ENCODE assay signal across 8 cellular contexts in the genomic region with DNA sequence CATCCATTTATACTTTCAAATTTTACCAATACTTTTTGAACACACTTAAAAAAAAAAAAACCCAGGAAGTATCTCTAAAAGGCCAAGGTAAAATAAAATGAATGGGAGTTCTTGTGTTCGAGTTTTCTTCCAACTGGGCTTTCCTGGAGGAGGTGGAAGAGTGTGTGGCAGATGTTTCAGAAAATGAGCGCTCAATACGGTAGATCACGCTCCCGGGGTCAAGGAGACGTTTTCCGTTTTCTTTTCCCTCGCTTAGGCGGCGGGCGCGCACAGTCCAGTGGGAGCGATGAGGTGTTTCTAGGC. TPM values are rescaled to one million over a fixed set of nuclear protein-coding genes. Genes with fewer than 3 reads are reported as not detected.
DNase-seq lines count a peak whose midpoint lies in the region; ATAC-seq, FAIRE-seq and TF ChIP-seq lines count a peak whose summit lies in the region.

No MANE protein-coding gene starts in this region.

- peaks cover 8% of the 10 kb centered on the region for H3K36me3 ChIP-seq in HUES6 (ENCODE audit: control insufficient read depth, insufficient read depth, low read length)
- H3K36me3 ChIP-seq in breast epithelium: no peaks in the 10 kb centered on the region
- H3K36me3 ChIP-seq in muscle layer of duodenum (ENCODE audit: control insufficient read depth in 1 of 2, insufficient read depth in 2 of 2, low read length in 2 of 2): peaks cover 0 to 9% of the 10 kb centered on the region in 2 donors

- no peak for FAIRE-seq in A549 (lab: Jason Lieb, UNC)
- no peak for FAIRE-seq in RCC 7860 (lab: Jason Lieb, UNC)

- WGBS in A549 (ENCODE audit: missing lambda C conversion rate): 0% methylated on average over 13 of the region's 13 CpGs

- H3K4me2 ChIP-seq in A549: peak overlapping the region; percentile 91

- H3K9me3 ChIP-seq in A549 (no peaks in the 10 kb centered on the region), HUES6 (ENCODE audit: control insufficient read depth, insufficient read depth, low read depth, low read length) (no peaks in the 10 kb centered on the region; the same call in 1 of the 2 replicates), breast epithelium (no peaks in the 10 kb centered on the region), muscle layer of duodenum (ENCODE audit: control insufficient read depth in 1 of 2, low read length in 2 of 2) (no peaks in the 10 kb centered on the region)

- H3K27me3 ChIP-seq in HUES6 (ENCODE audit: control insufficient read depth, insufficient read depth, low read length): no peaks in the 10 kb centered on the region
- no peaks in the 10 kb centered on the region for H3K27me3 ChIP-seq in breast epithelium
- no peaks in the 10 kb centered on the region for H3K27me3 ChIP-seq in muscle layer of duodenum (ENCODE audit: low read depth, low read length)

- POLR2A ChIA-PET in A549 (lab: Yijun Ruan, JAX): interaction anchor here (0.6 to 1.0 kb wide), 2 partner anchors 76 to 89 kb away, joined by 5 to 8 read pairs; a partner anchor contains a TSS

- H3K4me3 ChIP-seq in A549 (peak overlapping the region; percentile 39), HUES6 (ENCODE audit: low read depth, low read length) (peak overlapping the region; percentile 54), breast epithelium (peak overlapping the region; percentile 79 to 97 (median 88)), muscle layer of duodenum (ENCODE audit: low read depth in 1 of 2, low read length in 2 of 2) (peak overlapping the region; percentile 50 to 100)

- CTCF ChIA-PET in A549 (lab: Yijun Ruan, JAX): interaction anchor here (2.5 kb wide), 1 partner anchor 82 kb away, joined by 6 read pairs; no protein-coding TSS in a partner anchor

- no peak for TF ChIP-seq RAD21 in A549 (conservative IDR thresholded peaks at IDR 0.05 in 1 of 2, IDR thresholded peaks at IDR 0.05 in 1 of 2)

- TF ChIP-seq POLR2A in A549 (IDR thresholded peaks at IDR 0.05; ENCODE audit: low read length): no peak
- TF ChIP-seq POLR2A in breast epithelium (IDR thresholded peaks at IDR 0.05): no peak

- no peak for TF ChIP-seq CTCF in A549 (IDR thresholded peaks at IDR 0.05)
- no peak for TF ChIP-seq CTCF in breast epithelium (IDR thresholded peaks at IDR 0.05)

- peak overlapping the region; percentile 68 for H3K9ac ChIP-seq in HUES6 (ENCODE audit: low read length)

- DNase-seq in A549 (ENCODE audit: low read depth in 1 of 2, low spot score in 1 of 2) (no peak), breast epithelium (ENCODE audit: low spot score in 2 of 2) (no peak), RCC 7860 (ENCODE audit: low spot score) (no peak), DMS79 treated with DMSO at 0.1 percent for 48 hours (lab: John Stamatoyannopoulos, UW) (no peak), NOMO-1 treated with dmso at 0.1 percent for 144 hours (lab: John Stamatoyannopoulos, UW; ENCODE audit: unreplicated experiment) (no peak)

- no peak for TF ChIP-seq EP300 in A549 (IDR thresholded peaks at IDR 0.05)

- ATAC-seq in A549 (no peak), HG03025 (IDR thresholded peaks at IDR 0.05; ENCODE audit: low FRiP score, unreplicated experiment) (no peak)

- intact Hi-C loops in breast epithelium (cut with DNase I; ENCODE audit: low total_unique reads): no loop called here

- H3K4me1 ChIP-seq in A549: peaks cover 10% of the 10 kb centered on the region; the same call in 2 of the 3 replicates
- no peaks in the 10 kb centered on the region for H3K4me1 ChIP-seq in HUES6 (ENCODE audit: control insufficient read depth, insufficient read depth, low read length)
- peaks cover 2 to 12% of the 10 kb centered on the region in 2 donors for H3K4me1 ChIP-seq in breast epithelium
- peaks cover 0 to 16% of the 10 kb centered on the region in 2 donors for H3K4me1 ChIP-seq in muscle layer of duodenum (ENCODE audit: control insufficient read depth in 1 of 2, insufficient read depth in 2 of 2, low read length in 2 of 2)

- peak overlapping the region; percentile 88 to 91 for H3K27ac ChIP-seq in A549
- peak overlapping the region; percentile 84; the same call in 1 of the 2 replicates for H3K27ac ChIP-seq in HUES6 (ENCODE audit: low read depth, low read length)
- peak overlapping the region; percentile 92 to 98 for H3K27ac ChIP-seq in breast epithelium
- peak overlapping the region; percentile 33 for H3K27ac ChIP-seq in muscle layer of duodenum (ENCODE audit: low read length)

TF ChIP-seq in A549, 52 proteins besides CTCF, POLR2A, EP300 and RAD21:
- TF ChIP-seq ZC3H11A (IDR thresholded peaks at IDR 0.05): no peak
- TF ChIP-seq HOXB13 (CRISPR knock-in tag; IDR thresholded peaks at IDR 0.05; ENCODE audit: low read depth): 0 out of 2 replicates have a peak, but pooled peaks have one; percentile 37

RNA-seq across cellular contexts. Expression of a gene that starts 0.5 kb away (rescaled TPM):
- polyA plus RNA-seq in A549 (2011; rRNA removed) (13.5 and 19.5 TPM in 2 replicates), A549 (2017; fragmentation: RNase III; extraction: RNeasy Plus Mini Kit Qiagen cat#74134 plus additional on column Dnase treatment) (14.8 to 15.7 TPM (median 15.1 TPM) in 3 replicates)
- polyA plus RNA-seq in A549 (2012; cell fraction: cytosol; rRNA removed): 9.4 and 10.0 TPM in 2 replicates
- 18.4 and 25.8 TPM in 2 replicates for polyA plus RNA-seq in A549 (2012; cell fraction: nucleus; rRNA removed)
- 14.9 and 16.4 TPM in 2 replicates for polyA minus RNA-seq in A549 (2011; rRNA and poly(A)+ RNA removed)
- total RNA-seq in breast epithelium: 10 to 100 TPM; 36.4 to 43.4 (median 41.7) TPM

RNA-seq across cellular contexts. Expression of a gene that starts 35.2 kb away (rescaled TPM):
- polyA plus RNA-seq in A549 (2011; rRNA removed): 2.4 and 3.2 TPM in 2 replicates
- 2.1 and 2.3 TPM in 2 replicates for polyA plus RNA-seq in A549 (2012; cell fraction: cytosol; rRNA removed)
- 0.78 and 1.6 TPM in 2 replicates for polyA plus RNA-seq in A549 (2012; cell fraction: nucleus; rRNA removed)
- 3.1 to 3.8 TPM (median 3.5 TPM) in 3 replicates for polyA plus RNA-seq in A549 (2017; fragmentation: RNase III; extraction: RNeasy Plus Mini Kit Qiagen cat#74134 plus additional on column Dnase treatment)
- 1.1 and 1.4 TPM in 2 replicates for polyA minus RNA-seq in A549 (2011; rRNA and poly(A)+ RNA removed)
- total RNA-seq in breast epithelium: 100 to 1,000 TPM in 1 of 3 donors, 10 to 100 TPM in 2; 37.5 to 285 (median 49.8) TPM

Comparison
In these comparisons a context has a peak if more than half of its experiments do, and no peak if none do; other contexts are left out.
1. H3K27ac ChIP-seq: peak in every context shown above with its lines; median percentile 95 in breast epithelium; 90 in A549; 84 in HUES6; 33 in muscle layer of duodenum.